Comparison of ENCODE assay signal across 8 cellular contexts in the genomic region with DNA sequence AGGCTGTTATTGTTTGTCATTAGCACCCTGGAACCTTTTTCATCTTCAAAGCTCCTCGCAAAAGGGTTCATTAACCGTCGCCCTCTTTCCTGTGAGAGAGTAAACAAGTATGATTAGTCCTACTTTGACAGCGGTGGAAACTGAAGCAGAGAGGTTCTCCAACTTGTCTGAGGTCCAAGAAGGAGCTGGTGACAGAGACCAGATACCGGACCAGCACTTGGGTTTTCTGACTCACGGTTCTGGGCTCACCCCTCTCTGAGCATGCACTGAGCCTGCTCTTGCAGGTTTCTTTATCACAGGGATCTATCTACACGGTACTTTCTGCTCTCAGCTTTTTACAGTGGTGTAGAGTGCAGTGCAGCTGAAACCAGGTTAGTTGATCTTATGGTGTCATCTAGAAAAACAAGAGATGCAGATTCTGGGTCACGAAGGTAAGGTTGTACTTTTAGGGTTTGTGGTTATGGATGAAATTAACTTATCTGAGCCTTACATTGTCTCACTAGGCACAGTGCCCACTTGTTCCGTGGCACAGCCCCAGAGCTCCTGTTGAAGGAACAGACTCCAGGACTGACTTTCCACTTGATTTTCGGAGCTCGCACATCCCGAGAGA.
DNase-seq lines count a peak whose midpoint lies in the region; ATAC-seq and TF ChIP-seq lines count a peak whose summit lies in the region.

No MANE protein-coding gene starts in this region.

- peak; percentile 83 for DNase-seq in activated CD8-positive, alpha-beta memory T cell treated with anti-CD3 and anti-CD28 coated beads, Interleukin-2, amount 50 U/mL, for 48 hours
- DNase-seq in heart right ventricle (no peak), AML-193 (lab: John Stamatoyannopoulos, UW) (no peak), germinal center (ENCODE audit: low spot score) (no peak)
- DNase-seq in stimulated activated CD4-positive, alpha-beta T cell treated with anti-CD3 and anti-CD28 coated beads, TNF-alpha, amount 100 ng/mL, for 4 hours (ENCODE audit: low read depth in 3 of 3): peak in 2 of 3 experiments; percentile 42 to 52

- peaks cover 0 to 28% (median 6%) of the 10 kb centered on the region in 9 donors for H3K36me3 ChIP-seq in heart right ventricle

- peak overlapping the region in 9 of 10 donors; percentile 48 to 93 (median 80) for H3K27ac ChIP-seq in heart right ventricle

- H3K4me3 ChIP-seq in heart right ventricle: peak overlapping the region in 6 of 10 donors; percentile 8 to 39 (median 22)

- H3K9me3 ChIP-seq in heart right ventricle: no peaks in the 10 kb centered on the region

- peaks cover 5 to 73% (median 57%) of the 10 kb centered on the region in 9 donors for H3K4me1 ChIP-seq in heart right ventricle

- intact Hi-C loops in heart right ventricle (cut with DNase I): no loop called here

- ATAC-seq in GM18907 (IDR thresholded peaks at IDR 0.05; ENCODE audit: unreplicated experiment): peak; percentile 42
- peak; percentile 41 for ATAC-seq in HG03175 (IDR thresholded peaks at IDR 0.05; ENCODE audit: unreplicated experiment)
- ATAC-seq in heart right ventricle: peak in 7 of 8 donors; percentile 28 to 88 (median 50)
- no peak for ATAC-seq in SK-N-SH treated with all-trans-retinoic acid at 6 μM for 48 hours

- no peaks in the 10 kb centered on the region for H3K27me3 ChIP-seq in heart right ventricle

- TF ChIP-seq CTCF in heart right ventricle (IDR thresholded peaks at IDR 0.05): no peak

- 32 to 49% methylated on average over 12 of the region's 12 CpGs for WGBS in heart right ventricle, 2 donors

TF ChIP-seq in SK-N-SH treated with all-trans-retinoic acid at 6 μM for 48 hours, 23 proteins besides CTCF, POLR2A, EP300 and RAD21:
- TF ChIP-seq ZFP3 (CRISPR knock-in tag; IDR thresholded peaks at IDR 0.05) (no peak), TCF4 (CRISPR knock-in tag; IDR thresholded peaks at IDR 0.05; ENCODE audit: borderline replicate concordance) (no peak), PPARA (CRISPR knock-in tag; IDR thresholded peaks at IDR 0.05; ENCODE audit: borderline replicate concordance) (no peak), ARNTL (CRISPR knock-in tag; IDR thresholded peaks at IDR 0.05; ENCODE audit: borderline replicate concordance, low read depth) (no peak), ZNF565 (CRISPR knock-in tag; conservative IDR thresholded peaks at IDR 0.05; ENCODE audit: low read depth) (no peak), BACH2 (CRISPR knock-in tag; IDR thresholded peaks at IDR 0.05; ENCODE audit: borderline replicate concordance) (no peak), OSR1 (CRISPR knock-in tag; IDR thresholded peaks at IDR 0.05) (no peak), GLIS3 (CRISPR knock-in tag; IDR thresholded peaks at IDR 0.05) (no peak), RARB (CRISPR knock-in tag; IDR thresholded peaks at IDR 0.05) (no peak), ESRRG (CRISPR knock-in tag; IDR thresholded peaks at IDR 0.05) (no peak), ZFP30 (CRISPR knock-in tag; IDR thresholded peaks at IDR 0.05) (no peak), SNAI2 (CRISPR knock-in tag; IDR thresholded peaks at IDR 0.05) (no peak), ZNF70 (CRISPR knock-in tag; IDR thresholded peaks at IDR 0.05) (no peak), ISL1 (CRISPR knock-in tag; IDR thresholded peaks at IDR 0.05) (no peak), ZNF8 (CRISPR knock-in tag; IDR thresholded peaks at IDR 0.05) (no peak), POU6F1 (CRISPR knock-in tag; IDR thresholded peaks at IDR 0.05; ENCODE audit: borderline replicate concordance, low read depth) (no peak), CSRNP3 (CRISPR knock-in tag; IDR thresholded peaks at IDR 0.05) (no peak)
- TF ChIP-seq, protein P1, sequence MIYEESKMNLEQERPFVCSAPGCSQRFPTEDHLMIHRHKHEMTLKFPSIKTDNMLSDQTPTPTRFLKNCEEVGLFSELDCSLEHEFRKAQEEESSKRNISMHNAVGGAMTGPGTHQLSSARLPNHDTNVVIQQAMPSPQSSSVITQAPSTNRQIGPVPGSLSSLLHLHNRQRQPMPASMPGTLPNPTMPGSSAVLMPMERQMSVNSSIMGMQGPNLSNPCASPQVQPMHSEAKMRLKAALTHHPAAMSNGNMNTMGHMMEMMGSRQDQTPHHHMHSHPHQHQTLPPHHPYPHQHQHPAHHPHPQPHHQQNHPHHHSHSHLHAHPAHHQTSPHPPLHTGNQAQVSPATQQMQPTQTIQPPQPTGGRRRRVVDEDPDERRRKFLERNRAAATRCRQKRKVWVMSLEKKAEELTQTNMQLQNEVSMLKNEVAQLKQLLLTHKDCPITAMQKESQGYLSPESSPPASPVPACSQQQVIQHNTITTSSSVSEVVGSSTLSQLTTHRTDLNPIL (CRISPR knock-in tag; IDR thresholded peaks at IDR 0.05; ENCODE audit: low read depth): no peak
- TF ChIP-seq, protein P2, sequence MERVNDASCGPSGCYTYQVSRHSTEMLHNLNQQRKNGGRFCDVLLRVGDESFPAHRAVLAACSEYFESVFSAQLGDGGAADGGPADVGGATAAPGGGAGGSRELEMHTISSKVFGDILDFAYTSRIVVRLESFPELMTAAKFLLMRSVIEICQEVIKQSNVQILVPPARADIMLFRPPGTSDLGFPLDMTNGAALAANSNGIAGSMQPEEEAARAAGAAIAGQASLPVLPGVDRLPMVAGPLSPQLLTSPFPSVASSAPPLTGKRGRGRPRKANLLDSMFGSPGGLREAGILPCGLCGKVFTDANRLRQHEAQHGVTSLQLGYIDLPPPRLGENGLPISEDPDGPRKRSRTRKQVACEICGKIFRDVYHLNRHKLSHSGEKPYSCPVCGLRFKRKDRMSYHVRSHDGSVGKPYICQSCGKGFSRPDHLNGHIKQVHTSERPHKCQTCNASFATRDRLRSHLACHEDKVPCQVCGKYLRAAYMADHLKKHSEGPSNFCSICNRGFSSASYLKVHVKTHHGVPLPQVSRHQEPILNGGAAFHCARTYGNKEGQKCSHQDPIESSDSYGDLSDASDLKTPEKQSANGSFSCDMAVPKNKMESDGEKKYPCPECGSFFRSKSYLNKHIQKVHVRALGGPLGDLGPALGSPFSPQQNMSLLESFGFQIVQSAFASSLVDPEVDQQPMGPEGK (CRISPR knock-in tag; IDR thresholded peaks at IDR 0.05; ENCODE audit: borderline replicate concordance): no peak
- TF ChIP-seq, protein P3, sequence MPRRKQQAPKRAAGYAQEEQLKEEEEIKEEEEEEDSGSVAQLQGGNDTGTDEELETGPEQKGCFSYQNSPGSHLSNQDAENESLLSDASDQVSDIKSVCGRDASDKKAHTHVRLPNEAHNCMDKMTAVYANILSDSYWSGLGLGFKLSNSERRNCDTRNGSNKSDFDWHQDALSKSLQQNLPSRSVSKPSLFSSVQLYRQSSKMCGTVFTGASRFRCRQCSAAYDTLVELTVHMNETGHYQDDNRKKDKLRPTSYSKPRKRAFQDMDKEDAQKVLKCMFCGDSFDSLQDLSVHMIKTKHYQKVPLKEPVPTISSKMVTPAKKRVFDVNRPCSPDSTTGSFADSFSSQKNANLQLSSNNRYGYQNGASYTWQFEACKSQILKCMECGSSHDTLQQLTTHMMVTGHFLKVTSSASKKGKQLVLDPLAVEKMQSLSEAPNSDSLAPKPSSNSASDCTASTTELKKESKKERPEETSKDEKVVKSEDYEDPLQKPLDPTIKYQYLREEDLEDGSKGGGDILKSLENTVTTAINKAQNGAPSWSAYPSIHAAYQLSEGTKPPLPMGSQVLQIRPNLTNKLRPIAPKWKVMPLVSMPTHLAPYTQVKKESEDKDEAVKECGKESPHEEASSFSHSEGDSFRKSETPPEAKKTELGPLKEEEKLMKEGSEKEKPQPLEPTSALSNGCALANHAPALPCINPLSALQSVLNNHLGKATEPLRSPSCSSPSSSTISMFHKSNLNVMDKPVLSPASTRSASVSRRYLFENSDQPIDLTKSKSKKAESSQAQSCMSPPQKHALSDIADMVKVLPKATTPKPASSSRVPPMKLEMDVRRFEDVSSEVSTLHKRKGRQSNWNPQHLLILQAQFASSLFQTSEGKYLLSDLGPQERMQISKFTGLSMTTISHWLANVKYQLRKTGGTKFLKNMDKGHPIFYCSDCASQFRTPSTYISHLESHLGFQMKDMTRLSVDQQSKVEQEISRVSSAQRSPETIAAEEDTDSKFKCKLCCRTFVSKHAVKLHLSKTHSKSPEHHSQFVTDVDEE (CRISPR knock-in tag; IDR thresholded peaks at IDR 0.05): no peak

Comparison
In these comparisons a context has a peak if more than half of its experiments do, and no peak if none do; other contexts are left out.
1. DNase-seq: peak in activated CD8-positive, alpha-beta memory T cell treated with anti-CD3 and anti-CD28 coated beads, Interleukin-2, amount 50 U/mL, for 48 hours (single experiment) and stimulated activated CD4-positive, alpha-beta T cell treated with anti-CD3 and anti-CD28 coated beads, TNF-alpha, amount 100 ng/mL, for 4 hours (2 of 3); none in heart right ventricle (0 of 2), AML-193 (0 of 2) and germinal center (single experiment).